Comparison of ENCODE assay signal across 1 cellular context in the genomic region with DNA sequence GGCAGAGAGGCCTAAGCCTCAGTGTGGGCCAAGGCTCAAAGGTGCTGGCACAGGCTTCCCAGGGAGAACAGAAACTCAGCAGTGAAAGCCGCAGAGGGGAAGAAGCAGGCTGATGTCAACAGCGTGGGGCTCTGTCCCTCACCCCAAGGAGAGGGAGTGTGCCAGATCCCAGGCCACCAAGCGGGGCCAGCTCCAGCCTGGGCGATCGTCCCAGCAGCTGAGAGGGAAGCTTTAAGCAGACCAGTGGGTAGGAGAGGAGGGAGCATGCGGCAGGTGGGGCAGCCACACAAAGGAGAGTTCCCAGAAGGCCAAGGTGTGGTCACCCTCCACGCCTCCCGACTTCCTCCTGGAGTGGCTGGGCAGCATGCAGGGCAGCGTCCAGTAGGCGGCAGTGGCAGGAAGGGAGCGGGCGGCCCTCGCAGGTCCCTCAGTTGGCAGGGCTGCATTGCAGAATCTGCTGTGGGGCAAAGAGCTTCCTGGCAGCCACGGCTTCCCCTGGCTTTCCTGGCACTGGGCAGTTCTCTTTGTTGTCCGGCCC.
A peak's percentile ranks its signal among the peaks of the same experiment; 100 is the strongest.
TF ChIP-seq lines count a peak whose summit lies in the region.

No MANE protein-coding gene starts in this region.

TF ChIP-seq in K562, 482 proteins besides CTCF, POLR2A, EP300 and RAD21 (continued from another document):
- TF ChIP-seq, protein P1, sequence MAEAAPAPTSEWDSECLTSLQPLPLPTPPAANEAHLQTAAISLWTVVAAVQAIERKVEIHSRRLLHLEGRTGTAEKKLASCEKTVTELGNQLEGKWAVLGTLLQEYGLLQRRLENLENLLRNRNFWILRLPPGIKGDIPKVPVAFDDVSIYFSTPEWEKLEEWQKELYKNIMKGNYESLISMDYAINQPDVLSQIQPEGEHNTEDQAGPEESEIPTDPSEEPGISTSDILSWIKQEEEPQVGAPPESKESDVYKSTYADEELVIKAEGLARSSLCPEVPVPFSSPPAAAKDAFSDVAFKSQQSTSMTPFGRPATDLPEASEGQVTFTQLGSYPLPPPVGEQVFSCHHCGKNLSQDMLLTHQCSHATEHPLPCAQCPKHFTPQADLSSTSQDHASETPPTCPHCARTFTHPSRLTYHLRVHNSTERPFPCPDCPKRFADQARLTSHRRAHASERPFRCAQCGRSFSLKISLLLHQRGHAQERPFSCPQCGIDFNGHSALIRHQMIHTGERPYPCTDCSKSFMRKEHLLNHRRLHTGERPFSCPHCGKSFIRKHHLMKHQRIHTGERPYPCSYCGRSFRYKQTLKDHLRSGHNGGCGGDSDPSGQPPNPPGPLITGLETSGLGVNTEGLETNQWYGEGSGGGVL (CRISPR knock-in tag; IDR thresholded peaks at IDR 0.05), result no peak
- TF ChIP-seq ZC3H8 (IDR thresholded peaks at IDR 0.05) (no peak), KDM1A (IDR thresholded peaks at IDR 0.05) (no peak), POLR2AphosphoS5 (IDR thresholded peaks at IDR 0.05; ENCODE audit: control insufficient read depth, insufficient read depth, low read depth, low read length) (peak; percentile 11; the same call in 1 of the 2 replicates), ZNF444 (CRISPR knock-in tag; IDR thresholded peaks at IDR 0.05) (no peak), ZNF121 (CRISPR knock-in tag; conservative IDR thresholded peaks at IDR 0.05) (no peak), XRCC4 (IDR thresholded peaks at IDR 0.05; ENCODE audit: extremely low read depth, insufficient read depth, insufficient read length) (no peak), RBFOX2 (IDR thresholded peaks at IDR 0.05; ENCODE audit: low read depth, low read length) (peak; percentile 75), DPF2 (IDR thresholded peaks at IDR 0.05) (no peak), CTBP1 (IDR thresholded peaks at IDR 0.05; ENCODE audit: borderline replicate concordance) (no peak), IRF2 (CRISPR knock-in tag; IDR thresholded peaks at IDR 0.05) (no peak), RBM22 (IDR thresholded peaks at IDR 0.05; ENCODE audit: low read depth, low read length, poor library complexity, severe bottlenecking) (peak; percentile 95), CCNT2 (IDR thresholded peaks at IDR 0.05; ENCODE audit: borderline replicate concordance, extremely low read depth, insufficient read length, low read depth, low read length) (no peak), ZNF354B (CRISPR knock-in tag; IDR thresholded peaks at IDR 0.05) (no peak), POLR2G (IDR thresholded peaks at IDR 0.05; ENCODE audit: low read depth, low read length) (peak; percentile 83), TRIM24 (IDR thresholded peaks at IDR 0.05) (no peak), ILF3 (IDR thresholded peaks at IDR 0.05; ENCODE audit: borderline replicate concordance) (no peak), ZNF699 (CRISPR knock-in tag; IDR thresholded peaks at IDR 0.05; ENCODE audit: insufficient replicate concordance) (no peak), XRCC3 (IDR thresholded peaks at IDR 0.05) (no peak)
- TF ChIP-seq, protein P2, sequence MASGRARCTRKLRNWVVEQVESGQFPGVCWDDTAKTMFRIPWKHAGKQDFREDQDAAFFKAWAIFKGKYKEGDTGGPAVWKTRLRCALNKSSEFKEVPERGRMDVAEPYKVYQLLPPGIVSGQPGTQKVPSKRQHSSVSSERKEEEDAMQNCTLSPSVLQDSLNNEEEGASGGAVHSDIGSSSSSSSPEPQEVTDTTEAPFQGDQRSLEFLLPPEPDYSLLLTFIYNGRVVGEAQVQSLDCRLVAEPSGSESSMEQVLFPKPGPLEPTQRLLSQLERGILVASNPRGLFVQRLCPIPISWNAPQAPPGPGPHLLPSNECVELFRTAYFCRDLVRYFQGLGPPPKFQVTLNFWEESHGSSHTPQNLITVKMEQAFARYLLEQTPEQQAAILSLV (tag; IDR thresholded peaks at IDR 0.05), result no peak
- TF ChIP-seq, protein P3, sequence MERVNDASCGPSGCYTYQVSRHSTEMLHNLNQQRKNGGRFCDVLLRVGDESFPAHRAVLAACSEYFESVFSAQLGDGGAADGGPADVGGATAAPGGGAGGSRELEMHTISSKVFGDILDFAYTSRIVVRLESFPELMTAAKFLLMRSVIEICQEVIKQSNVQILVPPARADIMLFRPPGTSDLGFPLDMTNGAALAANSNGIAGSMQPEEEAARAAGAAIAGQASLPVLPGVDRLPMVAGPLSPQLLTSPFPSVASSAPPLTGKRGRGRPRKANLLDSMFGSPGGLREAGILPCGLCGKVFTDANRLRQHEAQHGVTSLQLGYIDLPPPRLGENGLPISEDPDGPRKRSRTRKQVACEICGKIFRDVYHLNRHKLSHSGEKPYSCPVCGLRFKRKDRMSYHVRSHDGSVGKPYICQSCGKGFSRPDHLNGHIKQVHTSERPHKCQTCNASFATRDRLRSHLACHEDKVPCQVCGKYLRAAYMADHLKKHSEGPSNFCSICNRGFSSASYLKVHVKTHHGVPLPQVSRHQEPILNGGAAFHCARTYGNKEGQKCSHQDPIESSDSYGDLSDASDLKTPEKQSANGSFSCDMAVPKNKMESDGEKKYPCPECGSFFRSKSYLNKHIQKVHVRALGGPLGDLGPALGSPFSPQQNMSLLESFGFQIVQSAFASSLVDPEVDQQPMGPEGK (CRISPR knock-in tag; IDR thresholded peaks at IDR 0.05; ENCODE audit: borderline replicate concordance), result no peak
- TF ChIP-seq, protein P4, sequence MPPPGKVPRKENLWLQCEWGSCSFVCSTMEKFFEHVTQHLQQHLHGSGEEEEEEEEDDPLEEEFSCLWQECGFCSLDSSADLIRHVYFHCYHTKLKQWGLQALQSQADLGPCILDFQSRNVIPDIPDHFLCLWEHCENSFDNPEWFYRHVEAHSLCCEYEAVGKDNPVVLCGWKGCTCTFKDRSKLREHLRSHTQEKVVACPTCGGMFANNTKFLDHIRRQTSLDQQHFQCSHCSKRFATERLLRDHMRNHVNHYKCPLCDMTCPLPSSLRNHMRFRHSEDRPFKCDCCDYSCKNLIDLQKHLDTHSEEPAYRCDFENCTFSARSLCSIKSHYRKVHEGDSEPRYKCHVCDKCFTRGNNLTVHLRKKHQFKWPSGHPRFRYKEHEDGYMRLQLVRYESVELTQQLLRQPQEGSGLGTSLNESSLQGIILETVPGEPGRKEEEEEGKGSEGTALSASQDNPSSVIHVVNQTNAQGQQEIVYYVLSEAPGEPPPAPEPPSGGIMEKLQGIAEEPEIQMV (tag; conservative IDR thresholded peaks at IDR 0.05; ENCODE audit: low read depth), result no peak
- TF ChIP-seq, protein P5, sequence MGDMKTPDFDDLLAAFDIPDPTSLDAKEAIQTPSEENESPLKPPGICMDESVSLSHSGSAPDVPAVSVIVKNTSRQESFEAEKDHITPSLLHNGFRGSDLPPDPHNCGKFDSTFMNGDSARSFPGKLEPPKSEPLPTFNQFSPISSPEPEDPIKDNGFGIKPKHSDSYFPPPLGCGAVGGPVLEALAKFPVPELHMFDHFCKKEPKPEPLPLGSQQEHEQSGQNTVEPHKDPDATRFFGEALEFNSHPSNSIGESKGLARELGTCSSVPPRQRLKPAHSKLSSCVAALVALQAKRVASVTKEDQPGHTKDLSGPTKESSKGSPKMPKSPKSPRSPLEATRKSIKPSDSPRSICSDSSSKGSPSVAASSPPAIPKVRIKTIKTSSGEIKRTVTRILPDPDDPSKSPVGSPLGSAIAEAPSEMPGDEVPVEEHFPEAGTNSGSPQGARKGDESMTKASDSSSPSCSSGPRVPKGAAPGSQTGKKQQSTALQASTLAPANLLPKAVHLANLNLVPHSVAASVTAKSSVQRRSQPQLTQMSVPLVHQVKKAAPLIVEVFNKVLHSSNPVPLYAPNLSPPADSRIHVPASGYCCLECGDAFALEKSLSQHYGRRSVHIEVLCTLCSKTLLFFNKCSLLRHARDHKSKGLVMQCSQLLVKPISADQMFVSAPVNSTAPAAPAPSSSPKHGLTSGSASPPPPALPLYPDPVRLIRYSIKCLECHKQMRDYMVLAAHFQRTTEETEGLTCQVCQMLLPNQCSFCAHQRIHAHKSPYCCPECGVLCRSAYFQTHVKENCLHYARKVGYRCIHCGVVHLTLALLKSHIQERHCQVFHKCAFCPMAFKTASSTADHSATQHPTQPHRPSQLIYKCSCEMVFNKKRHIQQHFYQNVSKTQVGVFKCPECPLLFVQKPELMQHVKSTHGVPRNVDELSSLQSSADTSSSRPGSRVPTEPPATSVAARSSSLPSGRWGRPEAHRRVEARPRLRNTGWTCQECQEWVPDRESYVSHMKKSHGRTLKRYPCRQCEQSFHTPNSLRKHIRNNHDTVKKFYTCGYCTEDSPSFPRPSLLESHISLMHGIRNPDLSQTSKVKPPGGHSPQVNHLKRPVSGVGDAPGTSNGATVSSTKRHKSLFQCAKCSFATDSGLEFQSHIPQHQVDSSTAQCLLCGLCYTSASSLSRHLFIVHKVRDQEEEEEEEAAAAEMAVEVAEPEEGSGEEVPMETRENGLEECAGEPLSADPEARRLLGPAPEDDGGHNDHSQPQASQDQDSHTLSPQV (IDR thresholded peaks at IDR 0.05), result no peak
